In genomic region chr10:110815354-110816004, GRCh38 we compare ENCODE assay signal across 9 cellular contexts. TPM values are rescaled to one million over a fixed set of nuclear protein-coding genes. Genes with fewer than 3 reads are reported as not detected.
A peak's percentile ranks its signal among the peaks of the same experiment; 100 is the strongest.
DNase-seq lines count a peak whose midpoint lies in the region; ATAC-seq and TF ChIP-seq lines count a peak whose summit lies in the region.
"Had no signal": no experiment of that assay in that cellular context is flagged by ENCODE, and none has a peak within 500 bp of the region (broad histone marks: within the 10 kb centered on the region; RNA-seq: fewer than 3 reads in every experiment).

No MANE protein-coding gene starts in this region.

- H3K9me3 Mint-ChIP-seq in memory B cell = no peaks in the 10 kb centered on the region
- H3K9me3 Mint-ChIP-seq in type B pancreatic cell = no peaks in the 10 kb centered on the region
- H3K9me3 Mint-ChIP-seq: T-cell had no signal

- peak; percentile 62 for ATAC-seq in GM18861 (IDR thresholded peaks at IDR 0.05; ENCODE audit: unreplicated experiment)
- ATAC-seq in GM21528 (IDR thresholded peaks at IDR 0.05; ENCODE audit: low FRiP score, unreplicated experiment) = peak; percentile 58
- peak; percentile 68 for ATAC-seq in HG03439 (IDR thresholded peaks at IDR 0.05; ENCODE audit: unreplicated experiment)
- no peak for ATAC-seq in memory B cell (ENCODE audit: low read depth)
- ATAC-seq: T-cell had no signal

- H3K36me3 Mint-ChIP-seq in memory B cell = no peaks in the 10 kb centered on the region
- peaks cover 9% of the 10 kb centered on the region for H3K36me3 Mint-ChIP-seq in type B pancreatic cell
- H3K36me3 Mint-ChIP-seq: T-cell had no signal

- H3K4me1 Mint-ChIP-seq in memory B cell (peaks cover 18% of the 10 kb centered on the region), type B pancreatic cell (ENCODE audit: unreplicated experiment) (peaks cover 29% of the 10 kb centered on the region)

- H3K27me3 Mint-ChIP-seq in memory B cell (no peaks in the 10 kb centered on the region), type B pancreatic cell (no peaks in the 10 kb centered on the region)
- H3K27me3 Mint-ChIP-seq: T-cell had no signal

- no peak overlapping the region for H3K4me3 Mint-ChIP-seq in memory B cell
- H3K4me3 Mint-ChIP-seq in type B pancreatic cell = no peak overlapping the region

- TF ChIP-seq CTCF in type B pancreatic cell (conservative IDR thresholded peaks at IDR 0.05) = no peak

- peak overlapping the region; percentile 58 for H3K27ac Mint-ChIP-seq in memory B cell
- H3K27ac Mint-ChIP-seq in type B pancreatic cell = no peak overlapping the region

- DNase-seq in memory B cell (ENCODE audit: low spot score in 2 of 2) (no peak), CD1c-positive myeloid dendritic cell (ENCODE audit: extremely low spot score) (no peak), iPS-NIHi7 (ENCODE audit: extremely low spot score) (no peak), type B pancreatic cell (ENCODE audit: extremely low spot score, unreplicated experiment) (no peak)
- DNase-seq: NCI-H774, T-cell had no signal

RNA-seq across cellular contexts. Expression of gene PDCD4, which starts 56.2 kb away (rescaled TPM):
- 122 and 145 TPM in 2 replicates for total RNA-seq in type B pancreatic cell (ENCODE audit: low replicate concordance)
